Comparison of ENCODE assay signal across 19 cellular contexts in the genomic region with DNA sequence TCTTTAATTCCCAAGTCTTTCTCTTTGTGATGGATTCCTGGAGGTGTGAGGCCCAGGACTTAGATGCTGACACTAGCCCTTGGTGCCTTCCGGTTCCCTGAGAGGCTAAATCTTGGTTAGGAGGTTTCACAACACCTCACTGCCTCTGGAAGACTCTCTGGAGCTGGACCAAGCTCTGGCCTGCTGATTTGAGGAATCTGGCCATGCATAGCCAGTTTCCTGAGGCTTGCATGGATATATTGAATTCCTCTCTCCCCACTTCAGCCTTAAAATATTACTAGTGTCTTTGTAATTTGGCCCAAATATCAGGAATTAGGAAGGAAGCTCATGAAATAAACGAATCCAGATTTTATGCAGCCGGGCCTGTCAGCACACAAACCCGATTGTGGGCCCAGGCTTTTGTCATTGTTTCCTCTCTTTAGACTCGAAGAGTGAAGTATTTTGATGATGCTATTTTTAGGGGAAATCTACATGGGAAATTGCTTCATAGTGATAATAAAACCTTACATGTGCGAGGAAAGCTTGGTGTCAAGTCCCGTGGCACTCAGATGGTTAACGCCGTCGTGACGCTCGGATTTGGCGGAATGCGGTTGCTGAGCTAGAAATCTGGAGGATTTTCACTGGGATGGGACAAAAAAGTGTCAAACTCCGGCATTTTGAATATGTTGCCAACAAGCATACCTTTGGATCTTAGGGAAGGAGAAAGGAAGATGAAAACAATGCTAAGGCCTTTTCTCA.
DNase-seq lines count a peak whose midpoint lies in the region; ATAC-seq, FAIRE-seq and TF ChIP-seq lines count a peak whose summit lies in the region.
"Had no signal": no experiment of that assay in that cellular context is flagged by ENCODE, and none has a peak within 500 bp of the region (broad histone marks: within the 10 kb centered on the region; RNA-seq: fewer than 3 reads in every experiment).

No MANE protein-coding gene starts in this region.

- H3K9me3 Mint-ChIP-seq in nephron progenitor cell, result peaks cover 88% of the 10 kb centered on the region
- H3K9me3 Mint-ChIP-seq: neural progenitor cell; stimulated activated naive B cell treated with anti-CD40 and anti-IgM and Interleukin-4, amounts not matched to agents 10 μg/mL and 1 μg/mL and 100 μg/mL, for 72 hours had no signal

- H3K9me3 ChIP-seq in GM23248 (ENCODE audit: low read depth) (no peaks in the 10 kb centered on the region), osteoblast (ENCODE audit: low read depth, low read length) (no peaks in the 10 kb centered on the region)
- H3K9me3 ChIP-seq: Peyer's patch had no signal

- 1% methylated on average over 15 of the region's 15 CpGs for WGBS in GM23248 (ENCODE audit: low coverage in 1 of 2, low lambda C conversion rate in 2 of 2, missing lambda C conversion rate in 2 of 2), 2 experiments

- no peak for FAIRE-seq in GM12892 (lab: Jason Lieb, UNC)
- FAIRE-seq: colon had no signal

- H3K27me3 Mint-ChIP-seq in nephron progenitor cell (ENCODE audit: low read depth, poor library complexity), result peaks cover 40% of the 10 kb centered on the region
- H3K27me3 Mint-ChIP-seq: activated naive CD8-positive, alpha-beta T cell had no signal

- no peaks in the 10 kb centered on the region for H3K9me2 ChIP-seq in GM23248 (ENCODE audit: insufficient read depth)

- in situ Hi-C loops in GM23248 (cut with MboI), result loop anchor here (10.0 kb wide), 1 partner anchor 164 kb away; no protein-coding TSS in a partner anchor

- H3K4me1 Mint-ChIP-seq in nephron progenitor cell, result no peaks in the 10 kb centered on the region

- peak overlapping the region; percentile 51 for H3K4me3 ChIP-seq in GM23248
- H3K4me3 ChIP-seq in dorsolateral prefrontal cortex, result no peak overlapping the region
- H3K4me3 ChIP-seq in osteoblast (ENCODE audit: insufficient read depth, low read length), result no peak overlapping the region
- H3K4me3 ChIP-seq: neural progenitor cell, Peyer's patch had no signal

- H3K79me2 ChIP-seq in GM23248 (ENCODE audit: insufficient read depth), result no peaks in the 10 kb centered on the region
- no peaks in the 10 kb centered on the region for H3K79me2 ChIP-seq in osteoblast (ENCODE audit: insufficient read depth, low read length)

- no peaks in the 10 kb centered on the region for H4K20me1 ChIP-seq in GM23248 (ENCODE audit: insufficient read depth)
- H4K20me1 ChIP-seq in osteoblast (ENCODE audit: insufficient read depth, low read length), result no peaks in the 10 kb centered on the region

- H3K4me2 ChIP-seq in GM23248 (ENCODE audit: unreplicated experiment) (peak overlapping the region; percentile 90), osteoblast (ENCODE audit: insufficient read depth, low read length) (no peak overlapping the region)
- H3K4me2 ChIP-seq: KMS-11, neural progenitor cell had no signal

- no peak for TF ChIP-seq POLR2A in GM12892 (IDR thresholded peaks at IDR 0.05; ENCODE audit: low read depth, low read length)

- no peak overlapping the region for H3K27ac Mint-ChIP-seq in nephron progenitor cell
- H3K27ac Mint-ChIP-seq: activated naive CD8-positive, alpha-beta T cell; neural progenitor cell; stimulated activated naive B cell treated with anti-CD40 and anti-IgM and Interleukin-4, amounts not matched to agents 10 μg/mL and 1 μg/mL and 100 μg/mL, for 72 hours had no signal

- H3K4me1 ChIP-seq in GM23248 (ENCODE audit: insufficient read depth) (peaks cover 27% of the 10 kb centered on the region), osteoblast (ENCODE audit: insufficient read depth, low read length) (peaks cover 3% of the 10 kb centered on the region)
- H3K4me1 ChIP-seq: neural progenitor cell had no signal

- H3K9ac ChIP-seq in GM23248, result peak overlapping the region; percentile 70
- H3K9ac ChIP-seq: KMS-11, neural progenitor cell had no signal

- peaks cover 12% of the 10 kb centered on the region for H3K27me3 ChIP-seq in GM23248 (replicated peaks; ENCODE audit: insufficient read depth)
- H3K27me3 ChIP-seq in dorsolateral prefrontal cortex, result no peaks in the 10 kb centered on the region
- peaks cover 4% of the 10 kb centered on the region for H3K27me3 ChIP-seq in osteoblast (ENCODE audit: insufficient read depth, low read length)
- H3K27me3 ChIP-seq: Peyer's patch had no signal

- DNase-seq in AG08395 (ENCODE audit: low spot score), result peak; percentile 94
- DNase-seq in GM23248, result peak; percentile 93
- no peak for DNase-seq in dorsolateral prefrontal cortex
- peak; percentile 81 for DNase-seq in osteoblast (ENCODE audit: insufficient read length, low spot score, missing footprints)
- no peak for DNase-seq in pons (ENCODE audit: low spot score)
- DNase-seq in nephron progenitor cell, result no peak
- no peak for DNase-seq in GM12892 (ENCODE audit: insufficient read length)
- DNase-seq: erythroblast; NCI-H146; stimulated activated naive B cell treated with anti-CD40 and anti-IgM and Interleukin-4, amounts not matched to agents 10 μg/mL and 1 μg/mL and 100 μg/mL, for 72 hours had no signal

- TF ChIP-seq CTCF in dorsolateral prefrontal cortex (IDR thresholded peaks at IDR 0.05 in 54 of 56, conservative IDR thresholded peaks at IDR 0.05 in 2 of 56; ENCODE audit: low read depth in 1 of 56, partially characterized antibody in 56 of 56) (peak in 1 of 56 donors; percentile 2), osteoblast (IDR thresholded peaks at IDR 0.05; ENCODE audit: extremely low read depth, low read depth, low read length) (no peak), nephron progenitor cell (IDR thresholded peaks at IDR 0.05) (no peak)

- no peak for ATAC-seq in HG03045 (IDR thresholded peaks at IDR 0.05; ENCODE audit: unreplicated experiment)
- ATAC-seq: HCT116; left lobe of liver; stimulated activated naive B cell treated with anti-CD40 and anti-IgM and Interleukin-4, amounts not matched to agents 10 μg/mL and 1 μg/mL and 100 μg/mL, for 72 hours had no signal

- H3K27ac ChIP-seq in GM23248 (peak overlapping the region; percentile 95), dorsolateral prefrontal cortex (peak overlapping the region in 50 of 59 donors; percentile 5 to 80 (median 58)), osteoblast (ENCODE audit: low read depth, low read length) (no peak overlapping the region)
- H3K27ac ChIP-seq: HL-60, KMS-11, neural progenitor cell had no signal

- H2AFZ ChIP-seq in GM23248, result peak overlapping the region; percentile 42; the same call in 1 of the 2 replicates
- H2AFZ ChIP-seq in osteoblast (ENCODE audit: low read length), result no peak overlapping the region
- H2AFZ ChIP-seq: neural progenitor cell had no signal

- intact Hi-C loops in dorsolateral prefrontal cortex (cut with DNase I), result no loop called here

- H3K36me3 ChIP-seq in GM23248 (ENCODE audit: low read depth) (no peaks in the 10 kb centered on the region), osteoblast (ENCODE audit: insufficient read depth, low read length) (no peaks in the 10 kb centered on the region)
- H3K36me3 ChIP-seq: neural progenitor cell, Peyer's patch had no signal

- H3K4me3 Mint-ChIP-seq in nephron progenitor cell, result no peak overlapping the region
- H3K4me3 Mint-ChIP-seq: activated naive CD8-positive, alpha-beta T cell; neural progenitor cell; stimulated activated naive B cell treated with anti-CD40 and anti-IgM and Interleukin-4, amounts not matched to agents 10 μg/mL and 1 μg/mL and 100 μg/mL, for 72 hours had no signal

- no peaks in the 10 kb centered on the region for H3K36me3 Mint-ChIP-seq in nephron progenitor cell (ENCODE audit: low read depth)
- H3K36me3 Mint-ChIP-seq: activated naive CD8-positive, alpha-beta T cell; neural progenitor cell; stimulated activated naive B cell treated with anti-CD40 and anti-IgM and Interleukin-4, amounts not matched to agents 10 μg/mL and 1 μg/mL and 100 μg/mL, for 72 hours had no signal

- peaks cover 29% of the 10 kb centered on the region for H3F3A ChIP-seq in GM23248 (ENCODE audit: insufficient read depth)

Comparison
In these comparisons a context has a peak if more than half of its experiments do, and no peak if none do; other contexts are left out.
1. DNase-seq: peak in AG08395 (single experiment), GM23248 (single experiment) and osteoblast (single experiment); none in dorsolateral prefrontal cortex (0 of 10), pons (single experiment), nephron progenitor cell (single experiment) and GM12892 (single experiment).